Comparison of ENCODE assay signal across 9 cellular contexts in the genomic region with DNA sequence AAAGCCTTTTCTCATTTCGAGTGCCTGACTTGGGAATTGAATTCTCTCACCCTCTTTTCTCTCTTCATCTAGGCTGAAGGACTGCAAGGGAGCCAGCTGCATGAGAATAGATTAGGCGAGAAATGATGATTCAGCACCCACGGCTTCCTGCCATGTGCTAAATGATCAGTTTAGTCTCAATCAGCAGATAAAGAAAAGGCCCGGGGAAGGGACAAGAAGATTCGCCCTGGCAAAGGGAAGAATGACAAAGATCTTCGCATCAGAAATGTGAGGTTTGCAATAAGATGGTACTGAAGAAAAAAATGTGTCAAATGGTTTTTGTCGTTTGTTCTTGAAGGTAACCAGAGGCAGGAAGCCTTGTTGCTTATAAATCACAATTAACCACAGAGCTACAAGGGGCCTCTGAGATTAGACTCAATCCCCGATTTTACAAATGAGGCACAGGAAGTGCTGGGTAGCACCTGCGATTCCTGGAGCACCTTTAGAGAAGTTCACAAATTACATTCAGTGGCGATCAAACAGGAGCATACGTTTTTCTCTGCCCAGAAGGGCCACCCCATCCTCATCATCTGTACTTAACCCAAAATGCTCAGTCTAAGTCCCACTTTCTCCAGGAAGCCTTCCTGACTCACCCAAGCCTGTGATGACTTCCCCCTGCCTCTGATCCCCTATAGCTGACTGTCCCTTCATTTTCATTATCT.
DNase-seq lines count a peak whose midpoint lies in the region; ATAC-seq, FAIRE-seq and TF ChIP-seq lines count a peak whose summit lies in the region.
"Had no signal": no experiment of that assay in that cellular context is flagged by ENCODE, and none has a peak within 500 bp of the region (broad histone marks: within the 10 kb centered on the region; RNA-seq: fewer than 3 reads in every experiment).

No MANE protein-coding gene starts in this region.

- no peak overlapping the region for H3K27ac ChIP-seq in CD4-positive, alpha-beta T cell (ENCODE audit: low read depth, low read length)
- no peak overlapping the region for H3K27ac ChIP-seq in heart left ventricle

- WGBS in heart left ventricle, 4 donors: 25 to 36% (median 35%) methylated on average over 11 of the region's 11 CpGs

- no peaks in the 10 kb centered on the region for H3K9me3 Mint-ChIP-seq in CD4-positive, alpha-beta T cell
- H3K9me3 Mint-ChIP-seq in naive thymus-derived CD8-positive, alpha-beta T cell: peaks cover 0 to 4% (median 0%) of the 10 kb centered on the region in 9 donors

- peak overlapping the region; percentile 16 for H3K4me3 Mint-ChIP-seq in CD4-positive, alpha-beta T cell
- peak overlapping the region; percentile 15 to 69 (median 58) for H3K4me3 Mint-ChIP-seq in naive thymus-derived CD8-positive, alpha-beta T cell

- peaks cover 30% of the 10 kb centered on the region for H3K4me1 Mint-ChIP-seq in CD4-positive, alpha-beta T cell (ENCODE audit: low read depth)
- peaks cover 13 to 24% (median 17%) of the 10 kb centered on the region in 4 donors for H3K4me1 Mint-ChIP-seq in naive thymus-derived CD8-positive, alpha-beta T cell

- H3K36me3 Mint-ChIP-seq in CD4-positive, alpha-beta T cell (ENCODE audit: low read depth): no peaks in the 10 kb centered on the region
- H3K36me3 Mint-ChIP-seq in naive thymus-derived CD8-positive, alpha-beta T cell: peaks cover 0 to 5% (median 0%) of the 10 kb centered on the region in 3 donors

- no peak overlapping the region for H3K27ac Mint-ChIP-seq in CD4-positive, alpha-beta T cell
- peak overlapping the region in 5 of 10 donors; percentile 26 to 46 (median 41) for H3K27ac Mint-ChIP-seq in naive thymus-derived CD8-positive, alpha-beta T cell

- H3K27me3 Mint-ChIP-seq in CD4-positive, alpha-beta T cell: peaks cover 4% of the 10 kb centered on the region
- H3K27me3 Mint-ChIP-seq in naive thymus-derived CD8-positive, alpha-beta T cell: peaks cover 5 to 19% (median 9%) of the 10 kb centered on the region in 5 donors

- CTCF ChIA-PET in CD4-positive, alpha-beta T cell (lab: Charles Lee): interaction anchor here (1.1 kb wide), 1 partner anchor 13 kb away, joined by 4 read pairs; no protein-coding TSS in a partner anchor

- H3K4me1 ChIP-seq in heart left ventricle: peaks cover 0 to 15% (median 0%) of the 10 kb centered on the region in 12 donors

- H3K36me3 ChIP-seq in heart left ventricle: no peaks in the 10 kb centered on the region

- POLR2A ChIA-PET in CD4-positive, alpha-beta T cell (lab: Charles Lee): interaction anchor here (1.2 to 1.4 kb wide), 3 partner anchors 14 to 75 kb away, joined by 3 to 4 read pairs (median 3); no protein-coding TSS in a partner anchor
- POLR2A ChIA-PET in naive thymus-derived CD8-positive, alpha-beta T cell (lab: Charles Lee): no interaction called here

- ATAC-seq in CD4-positive, alpha-beta T cell (ENCODE audit: poor library complexity): peak; percentile 37
- peak in 1 of 2 donors; percentile 69 for ATAC-seq in naive thymus-derived CD8-positive, alpha-beta T cell
- ATAC-seq in GM19395 (IDR thresholded peaks at IDR 0.05; ENCODE audit: unreplicated experiment): no peak
- no peak for ATAC-seq in omental fat pad (ENCODE audit: low FRiP score)
- no peak for ATAC-seq in heart left ventricle

- H3K9me3 ChIP-seq in CD4-positive, alpha-beta T cell (ENCODE audit: control insufficient read depth, low read length): no peaks in the 10 kb centered on the region
- no peaks in the 10 kb centered on the region for H3K9me3 ChIP-seq in heart left ventricle

- TF ChIP-seq CTCF in CD4-positive, alpha-beta T cell (IDR thresholded peaks at IDR 0.05): no peak
- TF ChIP-seq CTCF in NB4 (IDR thresholded peaks at IDR 0.05; ENCODE audit: low read depth, low read length) (no peak), omental fat pad (IDR thresholded peaks at IDR 0.05) (no peak), heart left ventricle (IDR thresholded peaks at IDR 0.05) (no peak)

- intact Hi-C loops in CD4-positive, alpha-beta T cell (cut with DNase I, micrococcal nuclease): no loop called here
- intact Hi-C loops in heart left ventricle (cut with DNase I): no loop called here

- TF ChIP-seq POLR2A in NB4 (IDR thresholded peaks at IDR 0.05; ENCODE audit: extremely low read depth, insufficient read length): no peak
- TF ChIP-seq POLR2A in heart left ventricle (IDR thresholded peaks at IDR 0.05): no peak

- H3K4me3 ChIP-seq in NB4 (ENCODE audit: low read depth, low read length): no peak overlapping the region
- H3K4me3 ChIP-seq in heart left ventricle: no peak overlapping the region

- DNase-seq in CD4-positive, alpha-beta T cell: no peak
- DNase-seq in NB4 (ENCODE audit: low read depth) (peak; percentile 38), frontal cortex (ENCODE audit: low spot score in 2 of 2) (no peak), omental fat pad (ENCODE audit: low spot score) (no peak), heart left ventricle (no peak)
- peak; percentile 31 for DNase-seq in activated naive CD4-positive, alpha-beta T cell treated with anti-CD3 and anti-CD28 coated beads, Interleukin-2, amount 50 U/mL, for 16 hours
- DNase-seq in naive thymus-derived CD8-positive, alpha-beta T cell: peak in 3 of 10 donors; percentile 5 to 27 (median 18)
- DNase-seq: effector CD8-positive, alpha-beta T cell had no signal

- FAIRE-seq in frontal cortex (lab: Jason Lieb, UNC): no peak

- no peaks in the 10 kb centered on the region for H3K27me3 ChIP-seq in CD4-positive, alpha-beta T cell (ENCODE audit: control insufficient read depth, insufficient read depth, low read length)
- H3K27me3 ChIP-seq in heart left ventricle: peaks cover 0 to 26% (median 0%) of the 10 kb centered on the region in 9 donors

Comparison
In these comparisons a context has a peak if more than half of its experiments do, and no peak if none do; other contexts are left out.
1. DNase-seq: peak in NB4 (single experiment) and activated naive CD4-positive, alpha-beta T cell treated with anti-CD3 and anti-CD28 coated beads, Interleukin-2, amount 50 U/mL, for 16 hours (single experiment); none in CD4-positive, alpha-beta T cell (0 of 10), frontal cortex (0 of 2), omental fat pad (single experiment) and heart left ventricle (0 of 5).